In the genomic region with DNA sequence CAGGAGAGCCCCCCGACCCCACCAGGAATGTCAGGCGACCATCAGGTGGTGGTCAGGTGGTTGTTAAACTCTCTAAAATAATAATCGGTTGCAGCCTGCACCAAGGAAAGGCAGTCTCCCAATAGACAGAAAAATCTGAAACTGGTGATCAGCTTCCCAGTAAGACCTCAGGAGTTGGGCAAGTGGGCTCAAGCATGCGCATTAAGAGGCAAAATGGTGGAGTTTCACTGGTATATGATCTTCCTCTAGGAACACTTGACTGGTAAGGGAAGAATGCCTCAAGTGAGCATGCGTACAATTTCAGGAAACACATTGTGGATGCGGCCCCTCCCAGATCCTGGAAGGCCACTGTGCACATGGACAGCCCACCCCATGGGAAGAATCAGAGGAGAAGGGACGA, we compare ENCODE assay signal across 7 cellular contexts.
"Had no signal": no experiment of that assay in that cellular context is flagged by ENCODE, and none has a peak within 500 bp of the region (broad histone marks: within the 10 kb centered on the region; RNA-seq: fewer than 3 reads in every experiment).

No MANE protein-coding gene starts in this region.

- H3K9ac ChIP-seq: KMS-11 had no signal

- FAIRE-seq: HepG2, HTR-8/SVneo had no signal

- DNase-seq: IMR-90, KBM-7, KG1 had no signal

- ATAC-seq: HepG2 had no signal

- H3K27ac ChIP-seq: HL-60, KMS-11 had no signal

- H3K4me2 ChIP-seq: KMS-11 had no signal
